Comparison of ENCODE assay signal across 8 cellular contexts in genomic region chr3:5186854-5187151, GRCh38. TPM values are rescaled to one million over a fixed set of nuclear protein-coding genes. Genes with fewer than 3 reads are reported as not detected.
DNase-seq lines count a peak whose midpoint lies in the region; ATAC-seq, FAIRE-seq and TF ChIP-seq lines count a peak whose summit lies in the region.

No MANE protein-coding gene starts in this region.

- POLR2A ChIA-PET in activated naive CD8-positive, alpha-beta T cell treated with anti-CD3 and anti-CD28 coated beads, Interleukin-2, amount 10 ng/mL, durations not matched to agents 7 days and 5 days (lab: Charles Lee): interaction anchor here (0.8 to 4.5 kb wide), 2 partner anchors 10 to 64 kb away, joined by 5 to 72 read pairs; no protein-coding TSS in a partner anchor

- H3K4me3 Mint-ChIP-seq in activated naive CD8-positive, alpha-beta T cell treated with anti-CD3 and anti-CD28 coated beads, Interleukin-2, amount 10 ng/mL, durations not matched to agents 7 days and 5 days: peak overlapping the region; percentile 99

- peaks cover 24% of the 10 kb centered on the region for H3K4me1 Mint-ChIP-seq in activated naive CD8-positive, alpha-beta T cell treated with anti-CD3 and anti-CD28 coated beads, Interleukin-2, amount 10 ng/mL, durations not matched to agents 7 days and 5 days

- FAIRE-seq in kidney (lab: Jason Lieb, UNC): no peak

- TF ChIP-seq CTCF in left ventricle myocardium inferior (IDR thresholded peaks at IDR 0.05; ENCODE audit: borderline replicate concordance) (no peak), kidney (IDR thresholded peaks at IDR 0.05; ENCODE audit: borderline replicate concordance, extremely low read depth, insufficient read depth) (no peak), thyroid gland (IDR thresholded peaks at IDR 0.05) (no peak)

- peaks cover 6% of the 10 kb centered on the region for H3K36me3 ChIP-seq in left ventricle myocardium inferior
- H3K36me3 ChIP-seq in kidney (ENCODE audit: control insufficient read depth in 1 of 2, insufficient read depth in 2 of 2, low read length in 2 of 2): peaks cover 2 to 3% of the 10 kb centered on the region in 2 donors
- H3K36me3 ChIP-seq in thyroid gland: no peaks in the 10 kb centered on the region

- H3K9ac ChIP-seq in kidney (ENCODE audit: low read length in 2 of 2): peak overlapping the region; percentile 77 to 85

- H3K4me3 ChIP-seq in left ventricle myocardium inferior: peak overlapping the region; percentile 95
- H3K4me3 ChIP-seq in kidney (ENCODE audit: low read length in 2 of 2): peak overlapping the region; percentile 90 to 95
- H3K4me3 ChIP-seq in thyroid gland (replicated peaks in 1 of 3): peak overlapping the region; percentile 3 to 100 (median 44)

- H3K9me3 Mint-ChIP-seq in activated naive CD8-positive, alpha-beta T cell treated with anti-CD3 and anti-CD28 coated beads, Interleukin-2, amount 10 ng/mL, durations not matched to agents 7 days and 5 days: no peaks in the 10 kb centered on the region

- no peaks in the 10 kb centered on the region for H3K27me3 ChIP-seq in left ventricle myocardium inferior (ENCODE audit: low read depth)
- no peaks in the 10 kb centered on the region for H3K27me3 ChIP-seq in thyroid gland

- DNase-seq in left ventricle myocardium inferior (no peak), left cardiac atrium (no peak), kidney (no peak), thyroid gland (peak in 1 of 2 donors; percentile 13), GF-D8 (lab: John Stamatoyannopoulos, UW) (no peak), middle frontal gyrus (ENCODE audit: extremely low spot score, low spot score) (no peak)
- DNase-seq in activated naive CD8-positive, alpha-beta T cell treated with anti-CD3 and anti-CD28 coated beads, Interleukin-2, amount 10 ng/mL, durations not matched to agents 7 days and 5 days: no peak

- peaks cover 62% of the 10 kb centered on the region for H3K4me1 ChIP-seq in left ventricle myocardium inferior
- peaks cover 4 to 8% of the 10 kb centered on the region in 2 donors for H3K4me1 ChIP-seq in kidney (ENCODE audit: control insufficient read depth in 1 of 2, insufficient read depth in 1 of 2, low read depth in 1 of 2, low read length in 2 of 2)
- peaks cover 19 to 40% of the 10 kb centered on the region in 2 donors for H3K4me1 ChIP-seq in thyroid gland

- intact Hi-C loops in left ventricle myocardium inferior (cut with micrococcal nuclease) (no loop called here), left cardiac atrium (cut with DNase I) (loop anchor here (2.0 to 10.0 kb wide), 2 partner anchors 62 to 64 kb away; partner anchors contain the start of gene ARL8B (in 2 of the 2)), kidney (cut with DNase I) (no loop called here), thyroid gland (cut with DNase I) (loop anchor here (5.0 kb wide), 1 partner anchor 65 kb away; the partner anchor contains the start of gene ARL8B)

- H3K9me3 ChIP-seq in left ventricle myocardium inferior (replicated peaks) (no peaks in the 10 kb centered on the region), kidney (ENCODE audit: control insufficient read depth in 1 of 2, low read length in 2 of 2) (no peaks in the 10 kb centered on the region), thyroid gland (no peaks in the 10 kb centered on the region)

- H3K27ac ChIP-seq in left ventricle myocardium inferior (replicated peaks) (peak overlapping the region; percentile 97), kidney (ENCODE audit: low read depth in 2 of 2, low read length in 2 of 2) (peak overlapping the region; percentile 72 to 80), thyroid gland (peak overlapping the region; percentile 58 to 97 (median 74))

- no peak for TF ChIP-seq POLR2A in thyroid gland (IDR thresholded peaks at IDR 0.05)

- peaks cover 23% of the 10 kb centered on the region for H3K36me3 Mint-ChIP-seq in activated naive CD8-positive, alpha-beta T cell treated with anti-CD3 and anti-CD28 coated beads, Interleukin-2, amount 10 ng/mL, durations not matched to agents 7 days and 5 days

- peak overlapping the region; percentile 96 for H3K27ac Mint-ChIP-seq in activated naive CD8-positive, alpha-beta T cell treated with anti-CD3 and anti-CD28 coated beads, Interleukin-2, amount 10 ng/mL, durations not matched to agents 7 days and 5 days

- WGBS in thyroid gland, 2 donors: 2 to 3% methylated on average over 8 of the region's 8 CpGs

- ATAC-seq in left cardiac atrium (no peak), HG02981 (IDR thresholded peaks at IDR 0.05; ENCODE audit: unreplicated experiment) (no peak)
- no peak for ATAC-seq in activated naive CD8-positive, alpha-beta T cell treated with anti-CD3 and anti-CD28 coated beads, Interleukin-2, amount 10 ng/mL, durations not matched to agents 7 days and 5 days (ENCODE audit: low read depth)

- H3K27me3 Mint-ChIP-seq in activated naive CD8-positive, alpha-beta T cell treated with anti-CD3 and anti-CD28 coated beads, Interleukin-2, amount 10 ng/mL, durations not matched to agents 7 days and 5 days: no peaks in the 10 kb centered on the region

RNA-seq across cellular contexts. Expression of gene EDEM1, which starts 0.7 kb away (rescaled TPM):
- total RNA-seq in left ventricle myocardium inferior: 7.9 TPM
- total RNA-seq in left cardiac atrium: 10 to 100 TPM in 1 of 2 donors, 1 to 10 TPM in 1; 9.2 to 16.8 TPM
- total RNA-seq in activated naive CD8-positive, alpha-beta T cell treated with anti-CD3 and anti-CD28 coated beads, Interleukin-2, amount 10 ng/mL, durations not matched to agents 7 days and 5 days: 10 to 100 TPM; 92.5 to 94.2 TPM
- 47.5 TPM for total RNA-seq in kidney
- polyA plus RNA-seq in kidney (ENCODE audit: insufficient read depth, low read depth, low replicate concordance): 5.5 TPM
- 10 to 100 TPM; 26.1 to 58.4 (median 43.0) TPM for total RNA-seq in thyroid gland

Comparison
In these comparisons a context has a peak if more than half of its experiments do, and no peak if none do; other contexts are left out.
1. intact Hi-C loops: an anchor here in left cardiac atrium (2.0 to 10.0 kb wide) and thyroid gland (5.0 kb wide); none called in left ventricle myocardium inferior and kidney.
2. H3K4me3 ChIP-seq: peak in every context shown above with its lines; median percentile 95 in left ventricle myocardium inferior; 92 in kidney; 44 in thyroid gland.